12 cellular contexts compared by ENCODE assay signal in genomic region chr15:81419304-81419943, GRCh38. TPM values are rescaled to one million over a fixed set of nuclear protein-coding genes. Genes with fewer than 3 reads are reported as not detected.
DNase-seq lines count a peak whose midpoint lies in the region; ATAC-seq and TF ChIP-seq lines count a peak whose summit lies in the region.
"Had no signal": no experiment of that assay in that cellular context is flagged by ENCODE, and none has a peak within 500 bp of the region (broad histone marks: within the 10 kb centered on the region; RNA-seq: fewer than 3 reads in every experiment).

No MANE protein-coding gene starts in this region.

- H3K79me2 ChIP-seq in DND-41 (ENCODE audit: insufficient read depth, low read length) = peaks cover 13% of the 10 kb centered on the region

- CTCF ChIA-PET in activated naive CD4-positive, alpha-beta T cell treated with anti-CD3 and anti-CD28 coated beads, Interleukin-2, amount 10 ng/mL, durations not matched to agents 7 days and 5 days (lab: Charles Lee) = no interaction called here

- H3K9me3 ChIP-seq in DND-41 (ENCODE audit: insufficient read depth, low read length, severe bottlenecking) (no peaks in the 10 kb centered on the region), psoas muscle (no peaks in the 10 kb centered on the region)
- H3K9me3 ChIP-seq: BE2C had no signal

- intact Hi-C loops in psoas muscle (cut with DNase I) = no loop called here

- no peak overlapping the region for H3K9ac ChIP-seq in DND-41 (ENCODE audit: low read depth, low read length)

- H3K27me3 Mint-ChIP-seq in chondrocyte (ENCODE audit: low read depth) = no peaks in the 10 kb centered on the region
- peaks cover 7% of the 10 kb centered on the region for H3K27me3 Mint-ChIP-seq in activated naive CD4-positive, alpha-beta T cell treated with anti-CD3 and anti-CD28 coated beads, Interleukin-2, amount 10 ng/mL, durations not matched to agents 7 days and 5 days

- H2AFZ ChIP-seq in DND-41 (ENCODE audit: low read depth, low read length) = 0 out of 2 replicates have a peak overlapping the region, but pooled peaks have one; percentile 14

- no peak for DNase-seq in DND-41
- peak; percentile 52 for DNase-seq in NCI-H2107 treated with DMSO at 0.1 percent for 48 hours (lab: John Stamatoyannopoulos, UW; ENCODE audit: unreplicated experiment)
- DNase-seq in chondrocyte (ENCODE audit: low spot score) = no peak
- DNase-seq in myocyte (ENCODE audit: low read depth) = peak; percentile 71
- DNase-seq in coronary artery (ENCODE audit: low spot score) = no peak
- no peak for DNase-seq in psoas muscle
- DNase-seq in NCI-H1105 (lab: John Stamatoyannopoulos, UW) = no peak
- no peak for DNase-seq in activated naive CD4-positive, alpha-beta T cell treated with anti-CD3 and anti-CD28 coated beads, Interleukin-2, amount 10 ng/mL, durations not matched to agents 7 days and 5 days
- DNase-seq: BE2C; nucleus accumbens; stimulated activated CD4-positive, alpha-beta T cell treated with anti-CD3 and anti-CD28 coated beads, Interleukin-4, amount 100 ng/mL, for 24 hours had no signal

- H4K20me1 ChIP-seq in DND-41 (ENCODE audit: insufficient read depth, low read length) = no peaks in the 10 kb centered on the region

- no peak overlapping the region for H3K4me3 ChIP-seq in DND-41 (ENCODE audit: low read depth in 1 of 2, low read length in 2 of 2)
- H3K4me3 ChIP-seq in coronary artery = no peak overlapping the region
- H3K4me3 ChIP-seq in psoas muscle = no peak overlapping the region

- H3K4me2 ChIP-seq in DND-41 (ENCODE audit: insufficient read depth, low read length) = no peak overlapping the region

- peak overlapping the region; percentile 43 for H3K4me3 Mint-ChIP-seq in chondrocyte (ENCODE audit: unreplicated experiment)
- no peak overlapping the region for H3K4me3 Mint-ChIP-seq in activated naive CD4-positive, alpha-beta T cell treated with anti-CD3 and anti-CD28 coated beads, Interleukin-2, amount 10 ng/mL, durations not matched to agents 7 days and 5 days

- H3K27ac Mint-ChIP-seq in chondrocyte (ENCODE audit: unreplicated experiment) = peak overlapping the region; percentile 74
- no peak overlapping the region for H3K27ac Mint-ChIP-seq in activated naive CD4-positive, alpha-beta T cell treated with anti-CD3 and anti-CD28 coated beads, Interleukin-2, amount 10 ng/mL, durations not matched to agents 7 days and 5 days

- H3K36me3 Mint-ChIP-seq in chondrocyte (ENCODE audit: low read depth) = no peaks in the 10 kb centered on the region
- no peaks in the 10 kb centered on the region for H3K36me3 Mint-ChIP-seq in activated naive CD4-positive, alpha-beta T cell treated with anti-CD3 and anti-CD28 coated beads, Interleukin-2, amount 10 ng/mL, durations not matched to agents 7 days and 5 days

- H3K36me3 ChIP-seq in DND-41 (ENCODE audit: insufficient read depth, low read length) (no peaks in the 10 kb centered on the region), psoas muscle (ENCODE audit: insufficient read depth in 1 of 2, low read depth in 1 of 2) (no peaks in the 10 kb centered on the region)
- H3K36me3 ChIP-seq: BE2C had no signal

- peak overlapping the region; percentile 62 for H3K27ac ChIP-seq in DND-41 (ENCODE audit: low read length)
- H3K27ac ChIP-seq in coronary artery = no peak overlapping the region
- no peak overlapping the region for H3K27ac ChIP-seq in psoas muscle

- peaks cover 53% of the 10 kb centered on the region for H3K4me1 ChIP-seq in DND-41 (ENCODE audit: insufficient read depth, low read length)
- no peaks in the 10 kb centered on the region for H3K4me1 ChIP-seq in psoas muscle
- H3K4me1 ChIP-seq: BE2C had no signal

- TF ChIP-seq CTCF in DND-41 (IDR thresholded peaks at IDR 0.05; ENCODE audit: borderline replicate concordance, extremely low read depth, low read length, poor library complexity, severe bottlenecking) (no peak), chondrocyte (IDR thresholded peaks at IDR 0.05) (no peak), coronary artery (IDR thresholded peaks at IDR 0.05) (no peak), psoas muscle (IDR thresholded peaks at IDR 0.05) (no peak)

- no peaks in the 10 kb centered on the region for H3K9me3 Mint-ChIP-seq in chondrocyte (ENCODE audit: low read depth)
- H3K9me3 Mint-ChIP-seq in activated naive CD4-positive, alpha-beta T cell treated with anti-CD3 and anti-CD28 coated beads, Interleukin-2, amount 10 ng/mL, durations not matched to agents 7 days and 5 days = no peaks in the 10 kb centered on the region

- WGBS in psoas muscle, 3 donors = 17 to 27% (median 19%) methylated on average over 9 of the region's 9 CpGs

- H3K4me1 Mint-ChIP-seq in chondrocyte (ENCODE audit: low read depth) = peaks cover 14% of the 10 kb centered on the region
- peaks cover 4% of the 10 kb centered on the region for H3K4me1 Mint-ChIP-seq in activated naive CD4-positive, alpha-beta T cell treated with anti-CD3 and anti-CD28 coated beads, Interleukin-2, amount 10 ng/mL, durations not matched to agents 7 days and 5 days

- ATAC-seq in DND-41 (ENCODE audit: insufficient read depth, low read depth) (no peak), psoas muscle (no peak)

- H3K27me3 ChIP-seq in DND-41 (ENCODE audit: insufficient read depth, low read length, poor library complexity) = no peaks in the 10 kb centered on the region
- no peaks in the 10 kb centered on the region for H3K27me3 ChIP-seq in psoas muscle (ENCODE audit: insufficient read depth in 3 of 3, low read length in 2 of 3)
- H3K27me3 ChIP-seq: BE2C had no signal

RNA-seq across cellular contexts. Expression of gene TMC3, which starts 45.4 kb away (rescaled TPM):
- total RNA-seq in chondrocyte = not detected in 3 replicates
- total RNA-seq in myocyte = not detected in 2 replicates
- 0.08 TPM for polyA plus RNA-seq in myocyte (2012)
- not detected for total RNA-seq in psoas muscle
- polyA plus RNA-seq in psoas muscle = not detected
- total RNA-seq: T-helper 2 cell treated with Interferon-gamma antibody and Interleukin-4, amounts not matched to agents 100 ng/mL and 5 ng/mL, for 36 hours had no signal

Comparison
In these comparisons a context has a peak if more than half of its experiments do, and no peak if none do; other contexts are left out.
1. DNase-seq: peak in NCI-H2107 treated with DMSO at 0.1 percent for 48 hours (single experiment) and myocyte (single experiment); none in DND-41 (single experiment), chondrocyte (single experiment), coronary artery (single experiment), psoas muscle (0 of 2), NCI-H1105 (single experiment) and activated naive CD4-positive, alpha-beta T cell treated with anti-CD3 and anti-CD28 coated beads, Interleukin-2, amount 10 ng/mL, durations not matched to agents 7 days and 5 days (single experiment).